ENCODE assay signal across 6 cellular contexts in the genomic region with DNA sequence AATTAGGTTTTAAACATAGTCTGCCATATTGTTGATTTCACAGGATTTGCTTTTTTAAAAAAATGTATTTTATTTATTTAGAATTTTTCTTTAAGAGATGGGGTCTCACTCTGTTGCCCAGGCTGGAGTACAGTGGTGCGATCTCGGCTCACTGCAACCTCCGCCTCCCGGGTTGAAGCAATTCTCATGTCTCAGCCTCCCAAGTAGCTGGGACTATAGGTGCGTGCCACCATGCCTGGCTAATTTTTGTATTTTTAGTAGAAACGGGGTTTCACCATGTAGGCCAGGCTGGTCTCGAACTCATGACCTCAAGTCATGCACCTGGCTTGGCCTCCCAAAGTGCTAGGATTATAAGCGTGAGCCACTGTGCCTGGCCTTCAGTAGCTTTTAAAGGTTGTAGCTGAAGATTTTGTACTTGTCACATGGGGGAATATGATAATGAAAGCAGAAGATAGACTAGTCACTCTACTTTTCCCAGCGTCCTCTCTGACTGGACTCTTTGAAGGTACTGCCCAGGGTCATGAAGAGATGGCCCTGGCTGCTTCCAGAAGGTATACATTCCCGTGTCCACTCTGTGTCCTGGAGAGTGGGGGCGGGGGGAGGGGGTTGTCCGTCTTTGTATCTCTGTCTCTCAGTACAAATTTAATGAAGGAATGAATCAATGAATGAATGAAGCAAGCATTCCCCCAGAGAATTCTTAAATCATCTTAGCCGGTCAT.
DNase-seq lines count a peak whose midpoint lies in the region; ATAC-seq, FAIRE-seq and TF ChIP-seq lines count a peak whose summit lies in the region.
"Not testable (repeated sequence)": the region's sequence is repeated elsewhere in the genome, so short reads cannot be mapped to it uniquely, and the experiment has no call there.

No MANE protein-coding gene starts in this region.

- BruUV-seq in Caco-2 (replicated peaks; lab: Mats Ljungman, UMichigan) = TSS peak; percentile 78

- H3K4me3 ChIP-seq in Caco-2 (ENCODE audit: low read depth, low read length) (peak overlapping the region; percentile 18; the same call in 1 of the 2 replicates), thoracic aorta (peak overlapping the region; percentile 6)
- not testable (repeated sequence) for H3K4me3 ChIP-seq in brain microvascular endothelial cell (ENCODE audit: low read depth, low read length); kidney (ENCODE audit: low read length in 2 of 2)

- DNase-seq in Caco-2 = peak; percentile 77 to 84
- DNase-seq in RPMI7951 (ENCODE audit: low read depth) = peak; percentile 3
- DNase-seq in brain microvascular endothelial cell; nephron progenitor cell; thoracic aorta (ENCODE audit: low spot score): not testable (repeated sequence)
- peak; percentile 6 for DNase-seq in kidney

- H3K4me1 ChIP-seq in Caco-2 (peaks cover 66% of the 10 kb centered on the region), thoracic aorta (ENCODE audit: control insufficient read depth in 1 of 2, low read depth in 2 of 2) (peaks cover 0 to 36% of the 10 kb centered on the region in 2 donors)
- not testable (repeated sequence) for H3K4me1 ChIP-seq in kidney (ENCODE audit: control insufficient read depth in 1 of 2, insufficient read depth in 1 of 2, low read depth in 1 of 2, low read length in 2 of 2)

- peak overlapping the region; percentile 70 for H3K27ac ChIP-seq in brain microvascular endothelial cell
- H3K27ac ChIP-seq in kidney (ENCODE audit: low read depth in 2 of 2, low read length in 2 of 2) = not testable (repeated sequence)
- peak overlapping the region in 1 of 2 donors; percentile 31 for H3K27ac ChIP-seq in thoracic aorta

- H3K27me3 ChIP-seq in Caco-2 (replicated peaks; ENCODE audit: control insufficient read depth, insufficient read depth, low read length); brain microvascular endothelial cell (replicated peaks); thoracic aorta (replicated peaks; ENCODE audit: insufficient read depth): not testable (repeated sequence)

- POLR2A ChIA-PET in Caco-2 (lab: Charles Lee) = interaction anchor here (0.5 to 2.3 kb wide), 4 partner anchors 12 to 195 kb away, joined by 5 to 20 read pairs (median 17); partner anchors contain the start of gene CUX1

- not testable (repeated sequence) for H3K9ac ChIP-seq in kidney (ENCODE audit: low read length in 2 of 2)

- not testable (repeated sequence) for ATAC-seq in thoracic aorta (ENCODE audit: insufficient number of reproducible peaks, low FRiP score, low read depth)

- not testable (repeated sequence) for FAIRE-seq in kidney (lab: Jason Lieb, UNC)

- not testable (repeated sequence) for H3K36me3 ChIP-seq in Caco-2 (ENCODE audit: control insufficient read depth, insufficient read depth, low read length); brain microvascular endothelial cell (replicated peaks); kidney (ENCODE audit: control insufficient read depth in 1 of 2, insufficient read depth in 2 of 2, low read length in 2 of 2); thoracic aorta

- CTCF ChIA-PET in Caco-2 (lab: Charles Lee) = interaction anchor here (0.6 to 1.4 kb wide), 2 partner anchors 24 to 54 kb away, joined by 4 to 5 read pairs; no protein-coding TSS in a partner anchor

- H3K27ac Mint-ChIP-seq in Caco-2 (ENCODE audit: unreplicated experiment) = peak overlapping the region; percentile 85
- H3K27ac Mint-ChIP-seq in nephron progenitor cell = peak overlapping the region; percentile 48

- intact Hi-C loops in Caco-2 (cut with micrococcal nuclease; ENCODE audit: unreplicated experiment) = loop anchor here (2.0 to 5.0 kb wide), 3 partner anchors 110 to 427 kb away; partner anchors contain the start of gene CUX1
- intact Hi-C loops in kidney (cut with DNase I) = not testable (repeated sequence)

- H3K4me1 Mint-ChIP-seq in Caco-2 (ENCODE audit: low read depth, unreplicated experiment) (peaks cover 55% of the 10 kb centered on the region), nephron progenitor cell (peaks cover 31% of the 10 kb centered on the region)

- H3K9me3 Mint-ChIP-seq in Caco-2 (ENCODE audit: unreplicated experiment); nephron progenitor cell: not testable (repeated sequence)

- H3K9me3 ChIP-seq in Caco-2; kidney (ENCODE audit: control insufficient read depth in 1 of 2, low read length in 2 of 2); thoracic aorta: not testable (repeated sequence)

- peak overlapping the region; percentile 58 for H3K4me3 Mint-ChIP-seq in Caco-2 (ENCODE audit: unreplicated experiment)
- not testable (repeated sequence) for H3K4me3 Mint-ChIP-seq in nephron progenitor cell

- in situ Hi-C loops in brain microvascular endothelial cell (cut with HindIII; ENCODE audit: low pct_ligation_motif_present, low sequenced_read_pairs) = not testable (repeated sequence)

- H3K36me3 Mint-ChIP-seq in Caco-2 (ENCODE audit: insufficient read depth, unreplicated experiment) = peaks cover 82% of the 10 kb centered on the region
- H3K36me3 Mint-ChIP-seq in nephron progenitor cell (ENCODE audit: low read depth) = peaks cover 58% of the 10 kb centered on the region

- not testable (repeated sequence) for H3K27me3 Mint-ChIP-seq in Caco-2 (ENCODE audit: insufficient read depth, unreplicated experiment); nephron progenitor cell (ENCODE audit: low read depth, poor library complexity)

- TF ChIP-seq CTCF in Caco-2 (IDR thresholded peaks at IDR 0.05; ENCODE audit: insufficient read depth in 1 of 2, low read depth in 1 of 2, low read length in 1 of 2, severe bottlenecking in 1 of 2, unreplicated experiment in 1 of 2); brain microvascular endothelial cell (IDR thresholded peaks at IDR 0.05; ENCODE audit: low read depth, low read length, missing control alignments); kidney (IDR thresholded peaks at IDR 0.05; ENCODE audit: borderline replicate concordance, extremely low read depth, insufficient read depth); nephron progenitor cell (IDR thresholded peaks at IDR 0.05); thoracic aorta (IDR thresholded peaks at IDR 0.05): not testable (repeated sequence)
